ENCODE assay signal across 31 cellular contexts in the genomic region with DNA sequence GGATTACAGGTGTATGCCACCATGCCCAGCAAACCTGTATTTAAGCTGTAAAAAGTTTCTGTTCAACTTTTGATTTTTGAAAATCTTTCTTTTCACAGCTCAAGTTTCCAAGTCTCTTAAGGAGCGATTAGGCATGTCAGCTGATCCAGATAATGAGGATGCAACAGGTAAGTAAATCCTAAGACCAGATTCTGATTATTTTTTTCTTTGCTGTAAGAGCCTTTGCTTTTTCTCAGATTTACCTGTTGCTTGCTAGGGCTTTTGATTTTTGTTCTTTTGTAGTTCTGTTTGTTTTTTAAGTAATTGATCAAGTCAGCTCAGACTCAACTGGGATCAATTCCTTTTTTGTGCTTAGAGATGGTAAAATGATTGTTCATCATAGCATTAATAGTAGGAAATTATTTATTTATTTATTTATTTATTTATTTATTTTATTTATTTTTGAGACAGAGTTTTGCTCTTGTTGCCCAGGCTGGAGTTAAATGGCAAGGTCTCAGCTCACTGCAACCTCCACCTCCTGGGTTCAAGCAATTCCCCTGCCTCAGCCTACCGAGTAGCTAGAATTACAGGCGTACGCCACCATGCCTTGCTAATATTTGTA.
"Had no signal": no experiment of that assay in that cellular context is flagged by ENCODE, and none has a peak within 500 bp of the region (broad histone marks: within the 10 kb centered on the region; RNA-seq: fewer than 3 reads in every experiment).

No MANE protein-coding gene starts in this region.

- H3K4me1 ChIP-seq: lower lobe of right lung, neural progenitor cell, parathyroid adenoma, right atrium auricular region had no signal

- H3K9me3 Mint-ChIP-seq: natural killer cell; stimulated activated naive CD8-positive, alpha-beta T cell treated with anti-CD3 and anti-CD28 coated beads, Interleukin-15, amount 100 ng/mL, for 72 hours; type B pancreatic cell had no signal

- FAIRE-seq: keratinocyte had no signal

- H3K27ac ChIP-seq: lower lobe of right lung, neural progenitor cell, neutrophil, parathyroid adenoma, right atrium auricular region, right lobe of liver had no signal

- H2AFZ ChIP-seq: neural progenitor cell, parathyroid adenoma had no signal

- H3K9ac ChIP-seq: neural progenitor cell, parathyroid adenoma had no signal

- H3K79me2 ChIP-seq: parathyroid adenoma had no signal

- H3K4me3 ChIP-seq: lower lobe of right lung, neural progenitor cell, right atrium auricular region, right lobe of liver, smooth muscle cell, tibial nerve, uterus had no signal

- H3K9me3 ChIP-seq: lower lobe of right lung, neutrophil, right atrium auricular region, right lobe of liver, tibial nerve, uterus had no signal

- H3K4me1 Mint-ChIP-seq: nephron progenitor cell; neural progenitor cell; stimulated activated memory B cell treated with anti-CD40 and anti-IgM and Interleukin-4, amounts not matched to agents 10 μg/mL and 1 μg/mL and 100 μg/mL, for 72 hours had no signal

- H3K4me2 ChIP-seq: neural progenitor cell, smooth muscle cell had no signal

- DNase-seq: hippocampal formation; kidney glomerular epithelial cell; left cardiac atrium; left ventricle myocardium superior; lower lobe of right lung; mammary epithelial cell; mesenchymal stem cell; naive B cell; natural killer cell; nephron progenitor cell; occipital lobe; right lobe of liver; stimulated activated CD4-positive, alpha-beta T cell treated with anti-CD3 and anti-CD28 coated beads, Interleukin-1b, Interleukin-23, amount 100 ng/mL, for 48 hours; stimulated activated CD4-positive, alpha-beta T cell treated with anti-CD3 and anti-CD28 coated beads, Interleukin-2, amount 100 ng/mL, for 48 hours; stimulated activated CD4-positive, alpha-beta T cell treated with anti-CD3 and anti-CD28 coated beads, Interleukin-4, amount 100 ng/mL, for 4 hours; stimulated activated CD8-positive, alpha-beta memory T cell treated with anti-CD3 and anti-CD28 coated beads, Interleukin-4, amount 100 ng/mL, for 48 hours; stimulated activated naive CD4-positive, alpha-beta T cell treated with Interleukin-2 at 50 U/mL for 16 hours; stimulated activated naive CD8-positive, alpha-beta T cell treated with anti-CD3 and anti-CD28 coated beads, Interleukin-15, amount 100 ng/mL, for 72 hours; substantia nigra; uterus had no signal

- ATAC-seq: left cardiac atrium; left lobe of liver; left ventricle myocardium superior; lower lobe of right lung; natural killer cell; right lobe of liver; stimulated activated memory B cell treated with anti-CD40 and anti-IgM and Interleukin-4, amounts not matched to agents 10 μg/mL and 1 μg/mL and 100 μg/mL, for 72 hours; stimulated activated naive CD8-positive, alpha-beta T cell treated with anti-CD3 and anti-CD28 coated beads, Interleukin-15, amount 100 ng/mL, for 72 hours had no signal

- H3K27me3 ChIP-seq: neural progenitor cell, neutrophil, right atrium auricular region, right lobe of liver, tibial nerve, uterus had no signal

- H3K27me3 Mint-ChIP-seq: naive B cell; progenitor cell of endocrine pancreas; stimulated activated memory B cell treated with anti-CD40 and anti-IgM and Interleukin-4, amounts not matched to agents 10 μg/mL and 1 μg/mL and 100 μg/mL, for 72 hours; stimulated activated naive CD8-positive, alpha-beta T cell treated with anti-CD3 and anti-CD28 coated beads, Interleukin-15, amount 100 ng/mL, for 72 hours; type B pancreatic cell had no signal

- H3K4me3 Mint-ChIP-seq: naive B cell; natural killer cell; nephron progenitor cell; neural progenitor cell; stimulated activated memory B cell treated with anti-CD40 and anti-IgM and Interleukin-4, amounts not matched to agents 10 μg/mL and 1 μg/mL and 100 μg/mL, for 72 hours; stimulated activated naive CD8-positive, alpha-beta T cell treated with anti-CD3 and anti-CD28 coated beads, Interleukin-15, amount 100 ng/mL, for 72 hours; type B pancreatic cell had no signal

- H3K27ac Mint-ChIP-seq: natural killer cell; nephron progenitor cell; neural progenitor cell; stimulated activated memory B cell treated with anti-CD40 and anti-IgM and Interleukin-4, amounts not matched to agents 10 μg/mL and 1 μg/mL and 100 μg/mL, for 72 hours had no signal
